1 cellular context compared by ENCODE assay signal in the genomic region with DNA sequence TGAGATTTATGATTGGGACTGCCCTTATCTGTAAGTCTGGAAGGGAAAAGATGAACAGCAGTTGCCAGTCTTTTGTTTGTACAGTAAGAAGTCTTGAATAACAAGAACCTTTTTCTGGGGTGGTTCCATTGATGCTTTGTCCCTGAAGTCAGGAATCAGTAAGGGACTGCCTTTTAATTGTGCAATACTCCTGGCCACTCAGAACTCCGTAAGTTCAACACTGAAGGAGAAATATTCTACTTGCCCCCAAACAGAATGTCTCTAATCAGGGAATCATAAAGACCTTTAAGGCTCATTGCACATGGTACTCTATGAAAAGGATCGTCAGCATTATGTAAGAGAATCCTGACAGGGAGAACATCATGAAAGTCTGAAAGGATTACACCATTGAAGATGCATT.
TF ChIP-seq lines count a peak whose summit lies in the region.

No MANE protein-coding gene starts in this region.

TF ChIP-seq in IMR-90, 13 proteins besides CTCF, POLR2A, EP300 and RAD21 (continued from another document):
- 0 out of 2 replicates have a peak, but pooled peaks have one; percentile 21 for TF ChIP-seq CEBPB (IDR thresholded peaks at IDR 0.05; ENCODE audit: low read depth, low read length)
